ENCODE assay signal across 10 cellular contexts in genomic region chr4:145734051-145734450, GRCh38. TPM values are rescaled to one million over a fixed set of nuclear protein-coding genes. Genes with fewer than 3 reads are reported as not detected.
DNase-seq lines count a peak whose midpoint lies in the region; ATAC-seq, FAIRE-seq and TF ChIP-seq lines count a peak whose summit lies in the region.
"Had no signal": no experiment of that assay in that cellular context is flagged by ENCODE, and none has a peak within 500 bp of the region (broad histone marks: within the 10 kb centered on the region; RNA-seq: fewer than 3 reads in every experiment).

No MANE protein-coding gene starts in this region.

- POLR2A ChIA-PET in CD4-positive, alpha-beta T cell (lab: Charles Lee), result interaction anchor here (0.7 kb wide), 1 partner anchor 22 kb away, joined by 3 read pairs; no protein-coding TSS in a partner anchor
- POLR2A ChIA-PET in PC-9 (lab: Charles Lee; ENCODE audit: unreplicated experiment), result interaction anchor here (0.5 kb wide), 1 partner anchor 194 kb away, joined by 3 read pairs; no protein-coding TSS in a partner anchor

- H3K4me1 Mint-ChIP-seq in CD4-positive, alpha-beta T cell (ENCODE audit: low read depth), result peaks cover 21% of the 10 kb centered on the region

- no peak for TF ChIP-seq CTCF in CD4-positive, alpha-beta T cell (IDR thresholded peaks at IDR 0.05)
- TF ChIP-seq CTCF in PC-9 (conservative IDR thresholded peaks at IDR 0.05) (no peak), pancreas (IDR thresholded peaks at IDR 0.05) (no peak)

- WGBS in pancreas, 2 donors, result 71 to 75% methylated on average over 7 of the region's 7 CpGs

- H2AFZ ChIP-seq in PC-9, result peak overlapping the region; percentile 4; the same call in 1 of the 2 replicates

- H3K4me2 ChIP-seq in PC-9, result peak overlapping the region; percentile 90

- no peaks in the 10 kb centered on the region for H3K9me3 Mint-ChIP-seq in CD4-positive, alpha-beta T cell

- no peaks in the 10 kb centered on the region for H3K36me3 Mint-ChIP-seq in CD4-positive, alpha-beta T cell (ENCODE audit: low read depth)

- no peaks in the 10 kb centered on the region for H3K36me3 ChIP-seq in PC-9 (ENCODE audit: low read depth)
- no peaks in the 10 kb centered on the region for H3K36me3 ChIP-seq in pancreas

- no peaks in the 10 kb centered on the region for H3K9me3 ChIP-seq in CD4-positive, alpha-beta T cell (ENCODE audit: control insufficient read depth, low read length)
- H3K9me3 ChIP-seq in PC-9 (ENCODE audit: insufficient read depth, low read depth) (no peaks in the 10 kb centered on the region), pancreas (no peaks in the 10 kb centered on the region)

- intact Hi-C loops in CD4-positive, alpha-beta T cell (cut with DNase I, micrococcal nuclease), result loop anchor here in 1 of 2 experiments (5.0 kb wide), 4 partner anchors 203 to 637 kb away; partner anchors contain the start of genes ABCE1, ANAPC10, OTUD4 and ZNF827
- intact Hi-C loops in PC-9 (cut with micrococcal nuclease; ENCODE audit: unreplicated experiment) (loop anchor here (1.0 to 10.0 kb wide), 6 partner anchors 115 to 1883 kb away; partner anchors contain the start of genes LSM6, MMAA and TMEM184C), pancreas (cut with DNase I) (no loop called here), head of caudate nucleus (cut with DNase I) (loop anchor here (10.0 kb wide), 1 partner anchor 119 kb away; the partner anchor contains the start of gene MMAA)

- H4K20me1 ChIP-seq in PC-9 (ENCODE audit: insufficient read depth), result no peaks in the 10 kb centered on the region

- FAIRE-seq in pancreas (lab: Jason Lieb, UNC), result no peak

- H3K4me3 ChIP-seq in PC-9 (peak overlapping the region; percentile 65), pancreas (no peak overlapping the region)

- no peak overlapping the region for H3K27ac ChIP-seq in CD4-positive, alpha-beta T cell (ENCODE audit: low read depth, low read length)
- H3K27ac ChIP-seq in PC-9 (peak overlapping the region; percentile 100), epithelial cell of prostate (peak overlapping the region; percentile 95), pancreas (peak overlapping the region; percentile 85 to 98 (median 92))

- H3K4me1 ChIP-seq in PC-9 (replicated peaks; ENCODE audit: insufficient read depth) (peaks cover 41% of the 10 kb centered on the region), pancreas (peaks cover 17 to 50% (median 35%) of the 10 kb centered on the region in 3 donors)

- H3F3A ChIP-seq in PC-9 (ENCODE audit: insufficient read depth, low read depth), result peaks cover 32% of the 10 kb centered on the region

- H3K9me2 ChIP-seq in PC-9 (ENCODE audit: insufficient read depth), result no peaks in the 10 kb centered on the region

- DNase-seq in CD4-positive, alpha-beta T cell, result no peak
- DNase-seq in PC-9, result no peak
- DNase-seq in epithelial cell of prostate (ENCODE audit: low read depth, low spot score), result no peak
- no peak for DNase-seq in pancreas
- DNase-seq in head of caudate nucleus, result no peak
- DNase-seq in DMS53 (lab: John Stamatoyannopoulos, UW), result no peak
- no peak for DNase-seq in A172 (ENCODE audit: low spot score)
- DNase-seq in NCI-H82 treated with DMSO at 0.1 percent for 48 hours (lab: John Stamatoyannopoulos, UW; ENCODE audit: unreplicated experiment), result no peak
- DNase-seq: effector CD4-positive, alpha-beta T cell; stimulated activated CD4-positive, alpha-beta T cell treated with anti-CD3 and anti-CD28 coated beads, Interleukin-2, amount 100 ng/mL, for 24 hours had no signal

- no peak for ATAC-seq in CD4-positive, alpha-beta T cell (ENCODE audit: poor library complexity)
- ATAC-seq in pancreas, result no peak

- H3K27me3 ChIP-seq in CD4-positive, alpha-beta T cell (ENCODE audit: control insufficient read depth, insufficient read depth, low read length), result no peaks in the 10 kb centered on the region
- H3K27me3 ChIP-seq in PC-9 (ENCODE audit: insufficient read depth, low read depth) (no peaks in the 10 kb centered on the region), pancreas (no peaks in the 10 kb centered on the region)

- CTCF ChIA-PET in CD4-positive, alpha-beta T cell (lab: Charles Lee), result no interaction called here
- CTCF ChIA-PET in PC-9 (lab: Charles Lee), result interaction anchor here (0.6 kb wide), 1 partner anchor 75 kb away, joined by 4 read pairs; no protein-coding TSS in a partner anchor

- H3K4me3 Mint-ChIP-seq in CD4-positive, alpha-beta T cell, result peak overlapping the region; percentile 89

- H3K27ac Mint-ChIP-seq in CD4-positive, alpha-beta T cell, result peak overlapping the region; percentile 58

- H3K79me2 ChIP-seq in PC-9 (ENCODE audit: low read depth), result no peaks in the 10 kb centered on the region

- TSS peak; percentile 65 for BruUV-seq in PC-9 (replicated peaks; lab: Mats Ljungman, UMichigan)

- no peaks in the 10 kb centered on the region for H3K27me3 Mint-ChIP-seq in CD4-positive, alpha-beta T cell

RNA-seq across cellular contexts. Expression of gene C4orf51, which starts 54.1 kb away (rescaled TPM):
- total RNA-seq in CD4-positive, alpha-beta T cell, result not detected
- not detected in 2 replicates for total RNA-seq in PC-9 (2021)
- not detected for total RNA-seq in pancreas
- not detected for polyA plus RNA-seq in pancreas
- total RNA-seq in A172 (2014; rRNA removed; shearing (Covaris generic)), result not detected in 2 replicates

Comparison
In these comparisons a context has a peak if more than half of its experiments do, and no peak if none do; other contexts are left out.
1. intact Hi-C loops: an anchor here in PC-9 (1.0 to 10.0 kb wide) and head of caudate nucleus (10.0 kb wide); none called in pancreas.